In the genomic region with DNA sequence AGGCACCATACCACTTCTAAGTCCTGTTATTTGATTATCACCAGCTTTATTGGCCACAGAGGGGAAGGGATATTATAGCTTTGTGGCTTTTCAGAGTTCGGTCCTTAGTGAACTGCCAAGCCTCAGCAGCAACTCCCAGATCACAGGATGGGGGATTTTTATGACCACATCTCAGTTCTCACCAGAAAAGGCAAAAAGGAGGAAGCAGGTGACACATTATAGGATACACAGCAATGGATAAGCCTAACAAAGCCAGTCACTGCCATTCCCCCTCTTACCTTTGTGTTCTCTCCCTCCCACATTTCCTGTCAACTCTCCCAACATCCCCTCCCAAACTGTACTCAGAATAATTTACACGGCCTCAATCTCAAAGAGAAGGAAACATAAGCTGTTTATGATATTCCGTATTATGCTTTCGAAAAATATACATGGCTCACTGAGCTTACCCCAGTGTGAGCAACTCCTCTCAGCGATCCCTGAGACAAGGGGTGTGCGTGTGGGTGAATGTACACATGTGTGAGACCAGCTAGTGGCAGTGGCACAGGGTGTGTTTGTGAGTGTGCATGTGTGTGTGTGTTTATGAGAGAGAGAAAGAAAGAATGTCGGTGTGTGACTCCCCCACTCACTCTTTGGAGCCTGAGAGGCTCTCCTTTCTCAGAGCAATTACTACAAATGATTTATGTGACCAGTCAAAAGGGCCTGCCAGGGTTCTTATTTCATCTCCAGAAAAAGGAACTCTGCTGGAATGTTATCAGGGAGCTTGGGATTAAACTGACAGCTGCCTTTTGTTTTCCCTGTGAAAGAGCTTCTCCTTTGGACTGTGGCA, we compare ENCODE assay signal across 9 cellular contexts.
DNase-seq lines count a peak whose midpoint lies in the region; ATAC-seq and TF ChIP-seq lines count a peak whose summit lies in the region.
"Had no signal": no experiment of that assay in that cellular context is flagged by ENCODE, and none has a peak within 500 bp of the region (broad histone marks: within the 10 kb centered on the region; RNA-seq: fewer than 3 reads in every experiment).

No MANE protein-coding gene starts in this region.

- TF ChIP-seq CTCF in hepatocyte (IDR thresholded peaks at IDR 0.05; ENCODE audit: poor library complexity), result no peak
- TF ChIP-seq CTCF in thyroid gland (IDR thresholded peaks at IDR 0.05), result no peak

- no peaks in the 10 kb centered on the region for H3K9me2 ChIP-seq in hepatocyte (replicated peaks; ENCODE audit: insufficient read depth)

- H3K9ac ChIP-seq in subcutaneous abdominal adipose tissue (ENCODE audit: low read length in 5 of 5), result peak overlapping the region in 2 of 5 donors; percentile 32 to 68

- H3K4me1 ChIP-seq in SJCRH30 (peaks cover 12% of the 10 kb centered on the region), hepatocyte (ENCODE audit: insufficient read depth) (peaks cover 19% of the 10 kb centered on the region), subcutaneous abdominal adipose tissue (ENCODE audit: control insufficient read depth in 5 of 5, insufficient read depth in 5 of 5, low read length in 5 of 5) (peaks cover 0 to 15% (median 8%) of the 10 kb centered on the region in 5 donors), thyroid gland (peaks cover 6 to 13% of the 10 kb centered on the region in 2 donors)

- TF ChIP-seq POLR2A in thyroid gland (IDR thresholded peaks at IDR 0.05), result no peak

- peak; percentile 43 for DNase-seq in NCI-H2107 treated with DMSO at 0.1 percent for 48 hours (lab: John Stamatoyannopoulos, UW; ENCODE audit: unreplicated experiment)
- DNase-seq in NCI-H2107 (lab: John Stamatoyannopoulos, UW), result no peak
- peak; percentile 53 to 78 for DNase-seq in SJCRH30
- no peak for DNase-seq in hepatocyte (ENCODE audit: low spot score)
- no peak for DNase-seq in H7
- DNase-seq in thyroid gland, result no peak
- DNase-seq: transverse colon had no signal

- H3K36me3 ChIP-seq in SJCRH30 (no peaks in the 10 kb centered on the region), hepatocyte (replicated peaks; ENCODE audit: insufficient read depth, low read depth) (no peaks in the 10 kb centered on the region), subcutaneous abdominal adipose tissue (ENCODE audit: control insufficient read depth in 5 of 5, insufficient read depth in 5 of 5, low read length in 5 of 5) (no peaks in the 10 kb centered on the region), H7 (replicated peaks; ENCODE audit: control insufficient read depth, insufficient read depth, low read length) (no peaks in the 10 kb centered on the region), thyroid gland (no peaks in the 10 kb centered on the region)

- H3K27me3 ChIP-seq in SJCRH30 (no peaks in the 10 kb centered on the region), hepatocyte (no peaks in the 10 kb centered on the region), subcutaneous abdominal adipose tissue (ENCODE audit: control insufficient read depth in 5 of 5, insufficient read depth in 4 of 5, low read length in 5 of 5) (no peaks in the 10 kb centered on the region), H7 (ENCODE audit: control insufficient read depth, insufficient read depth, low read length) (no peaks in the 10 kb centered on the region), thyroid gland (no peaks in the 10 kb centered on the region)
- H3K27me3 ChIP-seq: transverse colon had no signal

- peak overlapping the region; percentile 19 for H3K4me2 ChIP-seq in hepatocyte

- H3K9me3 ChIP-seq in SJCRH30 (replicated peaks), result 0 out of 2 replicates have a peak, but pooled peaks cover 3% of the 10 kb centered on the region
- peaks cover 6% of the 10 kb centered on the region for H3K9me3 ChIP-seq in hepatocyte (ENCODE audit: low read depth)
- H3K9me3 ChIP-seq in subcutaneous abdominal adipose tissue (ENCODE audit: control insufficient read depth in 5 of 5, low read length in 5 of 5), result peaks cover 3 to 8% (median 4%) of the 10 kb centered on the region in 5 donors
- no peaks in the 10 kb centered on the region for H3K9me3 ChIP-seq in thyroid gland

- no peak overlapping the region for H2AFZ ChIP-seq in hepatocyte

- intact Hi-C loops in thyroid gland (cut with DNase I), result no loop called here

- ATAC-seq in GM19455 (IDR thresholded peaks at IDR 0.05; ENCODE audit: unreplicated experiment), result no peak

- 44% methylated on average over 7 of the region's 7 CpGs for WGBS in hepatocyte (ENCODE audit: low lambda C conversion rate, missing lambda C conversion rate)
- WGBS in thyroid gland, 2 donors, result 63 to 65% methylated on average over 7 of the region's 7 CpGs

- no peaks in the 10 kb centered on the region for H4K20me1 ChIP-seq in hepatocyte (ENCODE audit: insufficient read depth, poor library complexity, severe bottlenecking)

- peaks cover 9% of the 10 kb centered on the region for H3K79me2 ChIP-seq in hepatocyte

- peak overlapping the region; percentile 58 for H3K27ac ChIP-seq in SJCRH30
- H3K27ac ChIP-seq in hepatocyte, result peak overlapping the region; percentile 48
- peak overlapping the region; percentile 59 for H3K27ac ChIP-seq in subcutaneous abdominal adipose tissue (ENCODE audit: low read depth, low read length)
- peak overlapping the region in 1 of 3 donors; percentile 48 for H3K27ac ChIP-seq in thyroid gland
- H3K27ac ChIP-seq: transverse colon had no signal

- H3K4me3 ChIP-seq in SJCRH30 (peak overlapping the region; percentile 24), hepatocyte (no peak overlapping the region), subcutaneous abdominal adipose tissue (ENCODE audit: low read depth in 1 of 5, low read length in 5 of 5) (no peak overlapping the region), H7 (ENCODE audit: insufficient read depth, low read depth, low read length) (no peak overlapping the region), thyroid gland (replicated peaks in 1 of 3) (no peak overlapping the region)
- H3K4me3 ChIP-seq: transverse colon had no signal

Comparison
In these comparisons a context has a peak if more than half of its experiments do, and no peak if none do; other contexts are left out.
1. DNase-seq: peak in NCI-H2107 treated with DMSO at 0.1 percent for 48 hours (single experiment) and SJCRH30 (2 of 2); none in NCI-H2107 (single experiment), hepatocyte (single experiment), H7 (single experiment) and thyroid gland (0 of 2).